In the genomic region with DNA sequence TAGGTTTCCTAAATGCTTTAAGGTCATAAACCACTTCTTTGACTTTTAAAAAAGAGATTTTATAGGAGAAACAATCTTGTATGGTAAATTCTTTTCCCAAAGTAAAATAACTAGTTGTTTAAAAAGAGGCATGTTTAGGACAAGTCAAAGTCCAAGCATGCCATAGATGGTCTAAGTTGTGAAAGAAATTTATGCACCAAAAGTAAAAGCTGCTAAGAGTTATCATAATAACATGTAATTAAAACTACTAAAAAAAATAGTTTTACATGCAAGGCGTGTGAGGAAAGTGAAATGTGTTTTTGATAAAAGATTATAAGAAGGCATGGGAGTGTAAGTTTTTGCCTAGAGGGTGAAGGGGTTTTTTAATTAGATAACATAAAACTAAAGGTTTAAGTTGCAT, we compare ENCODE assay signal across 15 cellular contexts. TPM values are rescaled to one million over a fixed set of nuclear protein-coding genes. Genes with fewer than 3 reads are reported as not detected.
DNase-seq lines count a peak whose midpoint lies in the region; TF ChIP-seq lines count a peak whose summit lies in the region.
"Had no signal": no experiment of that assay in that cellular context is flagged by ENCODE, and none has a peak within 500 bp of the region (broad histone marks: within the 10 kb centered on the region; RNA-seq: fewer than 3 reads in every experiment).

No MANE protein-coding gene starts in this region.

- CTCF ChIA-PET in OCI-LY7 (lab: Charles Lee; ENCODE audit: unreplicated experiment) = no interaction called here

- H3K9me3 ChIP-seq in OCI-LY7 (ENCODE audit: low read length) (peaks cover 71% of the 10 kb centered on the region), hepatocyte (ENCODE audit: low read depth) (peaks cover 20% of the 10 kb centered on the region), uterus (peaks cover 0 to 7% of the 10 kb centered on the region in 2 donors)

- no peaks in the 10 kb centered on the region for H3K27me3 ChIP-seq in hepatocyte
- H3K27me3 ChIP-seq in uterus = no peaks in the 10 kb centered on the region
- H3K27me3 ChIP-seq: SJSA1, vagina had no signal

- peaks cover 57% of the 10 kb centered on the region for H3K36me3 ChIP-seq in OCI-LY7 (ENCODE audit: insufficient read depth, low read length)
- no peaks in the 10 kb centered on the region for H3K36me3 ChIP-seq in hepatocyte (replicated peaks; ENCODE audit: insufficient read depth, low read depth)
- no peaks in the 10 kb centered on the region for H3K36me3 ChIP-seq in uterus
- H3K36me3 ChIP-seq: vagina had no signal

- H3K4me2 ChIP-seq in OCI-LY7 (ENCODE audit: low read length) = no peak overlapping the region
- H3K4me2 ChIP-seq in hepatocyte = no peak overlapping the region

- BruUV-seq in OCI-LY7 (replicated peaks; lab: Mats Ljungman, UMichigan) = no TSS peak

- H3K4me3 ChIP-seq in OCI-LY7 (ENCODE audit: low read depth, low read length, poor library complexity, severe bottlenecking) (no peak overlapping the region), hepatocyte (no peak overlapping the region), uterus (no peak overlapping the region)
- H3K4me3 ChIP-seq: SJSA1, vagina had no signal

- H3K79me2 ChIP-seq in OCI-LY7 (ENCODE audit: insufficient read depth, low read depth, low read length) (peaks cover 80% of the 10 kb centered on the region), hepatocyte (peaks cover 74% of the 10 kb centered on the region)

- WGBS in hepatocyte (ENCODE audit: low lambda C conversion rate, missing lambda C conversion rate) = 92% methylated on average over 1 of the region's 1 CpG

- H3K4me1 ChIP-seq in OCI-LY7 (ENCODE audit: insufficient read depth, low read length, poor library complexity, severe bottlenecking) = no peaks in the 10 kb centered on the region
- no peaks in the 10 kb centered on the region for H3K4me1 ChIP-seq in hepatocyte (ENCODE audit: insufficient read depth)
- no peaks in the 10 kb centered on the region for H3K4me1 ChIP-seq in uterus
- H3K4me1 ChIP-seq: SJSA1, vagina had no signal

- in situ Hi-C loops in ACHN (cut with HindIII; ENCODE audit: low pct_ligation_motif_present, low pct_unique_long_range_greater_than_20kb, low sequenced_read_pairs) = no loop called here

- TF ChIP-seq CTCF in OCI-LY7 (conservative IDR thresholded peaks at IDR 0.05; ENCODE audit: low read length) (no peak), hepatocyte (IDR thresholded peaks at IDR 0.05; ENCODE audit: poor library complexity) (no peak), uterus (IDR thresholded peaks at IDR 0.05) (no peak)

- H2AFZ ChIP-seq in OCI-LY7 (ENCODE audit: low read length) (no peak overlapping the region), hepatocyte (no peak overlapping the region)

- H3K27ac ChIP-seq in OCI-LY7 (ENCODE audit: low read depth, low read length, poor library complexity, severe bottlenecking) (no peak overlapping the region), hepatocyte (no peak overlapping the region), uterus (no peak overlapping the region)
- H3K27ac ChIP-seq: SJSA1, vagina had no signal

- POLR2A ChIA-PET in OCI-LY7 (lab: Charles Lee) = no interaction called here

- TF ChIP-seq POLR2A in uterus (IDR thresholded peaks at IDR 0.05) = no peak

- H3K9me2 ChIP-seq in OCI-LY7 (ENCODE audit: insufficient read depth, low read length) (no peaks in the 10 kb centered on the region), hepatocyte (replicated peaks; ENCODE audit: insufficient read depth) (no peaks in the 10 kb centered on the region)

- intact Hi-C loops in OCI-LY7 (cut with micrococcal nuclease; ENCODE audit: unreplicated experiment) (no loop called here), uterus (cut with DNase I; ENCODE audit: low total_unique reads) (no loop called here)

- peak; percentile 20 for DNase-seq in ACHN
- peak; percentile 13 for DNase-seq in H4 (ENCODE audit: low spot score)
- peak; percentile 59 for DNase-seq in OCI-LY7 (ENCODE audit: low spot score)
- DNase-seq in fibroblast of peridontal ligament (ENCODE audit: extremely low read depth) = peak; percentile 13
- no peak for DNase-seq in hepatocyte (ENCODE audit: low spot score)
- DNase-seq in NCI-H2107 treated with DMSO at 0.1 percent for 48 hours (lab: John Stamatoyannopoulos, UW; ENCODE audit: unreplicated experiment) = no peak
- no peak for DNase-seq in uterus
- no peak for DNase-seq in ecto neural progenitor cell (ENCODE audit: low spot score)
- DNase-seq: activated CD4-positive, alpha-beta T cell treated with anti-CD3 and anti-CD28 coated beads, Interleukin-2, amount 10 ng/mL, durations not matched to agents 7 days and 5 days; activated T-cell treated with anti-CD3 and anti-CD28 coated beads, Interleukin-2, amount 50 U/mL, for 24 hours; AML-193; NCI-H1092 treated with DMSO at 0.1 percent for 48 hours; T1000 had no signal

- H4K20me1 ChIP-seq in OCI-LY7 (ENCODE audit: insufficient read depth, low read length) (no peaks in the 10 kb centered on the region), hepatocyte (ENCODE audit: insufficient read depth, poor library complexity, severe bottlenecking) (no peaks in the 10 kb centered on the region)

RNA-seq across cellular contexts. Expression of a gene that starts 22.5 kb away (rescaled TPM):
- 11.4 and 25.1 TPM in 2 replicates for total RNA-seq in H4 (2014; rRNA removed; shearing (Covaris generic))
- total RNA-seq in OCI-LY7 (2014; rRNA removed; shearing (Covaris generic)) = 22.6 and 23.1 TPM in 2 replicates
- total RNA-seq in OCI-LY7 (2022) = 21.8 and 30.6 TPM in 2 replicates
- 20.6 and 25.0 TPM in 2 replicates for total RNA-seq in hepatocyte
- 12.1 and 13.9 TPM in 2 replicates for polyA plus RNA-seq in hepatocyte
- total RNA-seq in uterus = 10 to 100 TPM; 13.8 to 31.5 (median 20.4) TPM

RNA-seq across cellular contexts. Expression of a gene that starts 22.6 kb away (rescaled TPM):
- total RNA-seq in H4 (2014; rRNA removed; shearing (Covaris generic)) = 16.5 and 20.3 TPM in 2 replicates
- 17.3 and 17.9 TPM in 2 replicates for total RNA-seq in OCI-LY7 (2014; rRNA removed; shearing (Covaris generic))
- total RNA-seq in OCI-LY7 (2022) (35.6 and 36.5 TPM in 2 replicates), hepatocyte (36.1 and 40.4 TPM in 2 replicates), uterus (10 to 100 TPM in 3 of 4 donors, 1 to 10 TPM in 1; 7.9 to 64.8 (median 27.0) TPM)
- polyA plus RNA-seq in hepatocyte = 34.5 and 38.6 TPM in 2 replicates

Comparison
In these comparisons a context has a peak if more than half of its experiments do, and no peak if none do; other contexts are left out.
1. DNase-seq: peak in ACHN (single experiment), H4 (single experiment), OCI-LY7 (single experiment) and fibroblast of peridontal ligament (single experiment); none in hepatocyte (single experiment), NCI-H2107 treated with DMSO at 0.1 percent for 48 hours (single experiment), uterus (0 of 2) and ecto neural progenitor cell (single experiment).